Comparison of ENCODE assay signal across 34 cellular contexts in the genomic region with DNA sequence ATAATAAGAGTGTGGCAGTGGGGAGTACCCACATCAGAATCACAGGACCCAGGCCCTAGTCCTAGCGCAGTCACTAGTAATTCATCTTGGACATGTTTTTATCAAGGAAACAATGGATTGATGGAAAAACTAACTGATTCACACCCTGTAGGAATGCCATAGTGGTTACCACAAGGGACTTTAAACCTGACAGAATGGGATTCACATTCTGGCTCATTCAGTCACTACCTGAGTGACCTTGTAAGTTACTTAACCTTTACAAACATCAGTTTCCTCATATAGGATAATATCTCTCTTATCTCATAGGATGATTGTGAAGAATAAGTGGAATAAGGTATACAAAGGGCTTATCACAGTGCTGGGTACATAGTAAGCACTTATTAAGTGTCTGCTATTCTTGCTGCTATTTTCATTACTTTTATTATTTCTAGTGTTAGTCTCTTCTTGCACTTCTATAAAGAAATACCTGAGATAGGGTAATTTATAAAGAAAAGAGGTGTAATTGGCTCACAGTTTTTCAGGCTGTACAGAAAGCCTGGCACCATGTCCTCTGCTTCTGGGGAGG.
"Had no signal": no experiment of that assay in that cellular context is flagged by ENCODE, and none has a peak within 500 bp of the region (broad histone marks: within the 10 kb centered on the region; RNA-seq: fewer than 3 reads in every experiment).

No MANE protein-coding gene starts in this region.

- FAIRE-seq: astrocyte, bronchial epithelial cell had no signal

- H3K4me1 ChIP-seq: adrenal gland, breast epithelium had no signal

- DNase-seq: activated effector memory CD4-positive, alpha-beta T cell treated with anti-CD3 and anti-CD28 coated beads, Interleukin-2, amount 50 U/mL, for 16 hours; activated effector memory CD4-positive, alpha-beta T cell treated with Interleukin-2 at 50 U/mL for 16 hours; activated gamma-delta T cell; activated gamma-delta T cell treated with Interleukin-2 at 50 U/mL for 16 hours; activated naive CD4-positive, alpha-beta T cell; activated naive CD4-positive, alpha-beta T cell treated with anti-CD3 and anti-CD28 coated beads for 36 hours; activated naive CD4-positive, alpha-beta T cell treated with anti-CD3 and anti-CD28 coated beads, Interleukin-2, amount 10 ng/mL, durations not matched to agents 7 days and 5 days; activated naive CD4-positive, alpha-beta T cell treated with anti-CD3 and anti-CD28 coated beads, Interleukin-2, amount 50 U/mL, for 16 hours; activated naive CD4-positive, alpha-beta T cell treated with Interleukin-2 at 50 U/mL for 16 hours; activated naive CD8-positive, alpha-beta T cell treated with anti-CD3 and anti-CD28 coated beads for 36 hours; activated naive CD8-positive, alpha-beta T cell treated with anti-CD3 and anti-CD28 coated beads, Interleukin-2, amount 10 ng/mL, durations not matched to agents 7 days and 5 days; activated naive CD8-positive, alpha-beta T cell treated with anti-CD3 and anti-CD28 coated beads, Interleukin-2, amount 50 U/mL, for 24 hours; activated T-cell treated with anti-CD3 and anti-CD28 coated beads, Interleukin-2, amount 50 U/mL, for 1 hour; activated T-cell treated with anti-CD3 and anti-CD28 coated beads, Interleukin-2, amount 50 U/mL, for 24 hours; activated T-cell treated with anti-CD3 and anti-CD28 coated beads, Interleukin-2, amount 50 U/mL, for 4 hours; activated T-cell treated with anti-CD3 and anti-CD28 coated beads, Interleukin-2, amount 50 U/mL, for 48 hours; activated T-cell treated with anti-CD3 and anti-CD28 coated beads, Interleukin-2, amount 50 U/mL, for 72 hours; adrenal gland; amniotic stem cell; amygdala; anterior cingulate cortex; aorta; body of pancreas; brain microvascular endothelial cell; caudate nucleus; central memory CD4-positive, alpha-beta T cell; cerebellar nuclear complex had no signal

- H3K27me3 ChIP-seq: adrenal gland, ascending aorta, body of pancreas, brain microvascular endothelial cell, breast epithelium, cardiac muscle cell had no signal

- H3K27ac ChIP-seq: adrenal gland, ascending aorta, body of pancreas, brain microvascular endothelial cell, breast epithelium, cardiac muscle cell had no signal

- H3K36me3 ChIP-seq: adrenal gland, ascending aorta, brain microvascular endothelial cell, breast epithelium, cardiac muscle cell had no signal

- H3K9me3 ChIP-seq: adrenal gland, ascending aorta, body of pancreas, breast epithelium had no signal

- H3K4me3 ChIP-seq: adrenal gland, ascending aorta, body of pancreas, breast epithelium, cardiac muscle cell had no signal

- ATAC-seq: activated naive CD4-positive, alpha-beta T cell treated with anti-CD3 and anti-CD28 coated beads, Interleukin-2, amount 50 U/mL, for 72 hours; activated naive CD8-positive, alpha-beta T cell treated with anti-CD3 and anti-CD28 coated beads, Interleukin-2, amount 50 U/mL, for 24 hours; activated T-cell treated with anti-CD3 and anti-CD28 coated beads, Interleukin-2, amount 50 U/mL, for 4 hours; activated T-cell treated with anti-CD3 and anti-CD28 coated beads, Interleukin-2, amount 50 U/mL, for 72 hours; activated T-helper 17 cell treated with anti-CD3 and anti-CD28 coated beads, Interleukin-2, amount 50 U/mL, for 72 hours; body of pancreas had no signal
